Comparison of ENCODE assay signal across 2 cellular contexts in the genomic region with DNA sequence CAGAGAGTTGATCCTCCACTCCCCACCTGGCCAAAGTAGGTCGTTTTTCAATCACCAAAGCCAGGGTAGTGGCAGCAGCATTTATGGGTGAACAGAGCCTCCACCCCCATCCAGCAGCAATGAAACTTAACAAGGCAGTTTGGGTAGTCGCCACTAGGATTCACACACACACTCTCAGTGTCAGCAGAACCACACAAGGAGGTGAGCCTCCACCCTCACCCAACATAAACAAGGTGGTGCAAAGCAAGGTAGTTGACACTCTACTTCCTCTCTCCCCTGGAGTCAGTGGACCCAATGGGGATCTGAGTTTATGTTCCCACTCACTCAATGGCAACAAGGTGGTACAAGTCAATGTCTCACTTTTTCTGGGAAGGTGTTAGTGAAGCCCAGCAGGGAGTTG.
TF ChIP-seq lines count a peak whose summit lies in the region.

No MANE protein-coding gene starts in this region.

TF ChIP-seq in IMR-90, 13 proteins besides CTCF, POLR2A, EP300 and RAD21:
- no peak for TF ChIP-seq RCOR1 (IDR thresholded peaks at IDR 0.05; ENCODE audit: insufficient replicate concordance, low read length)
- TF ChIP-seq MXI1 (IDR thresholded peaks at IDR 0.05; ENCODE audit: borderline replicate concordance, low read depth, low read length): no peak

TF ChIP-seq in WTC11, 78 proteins besides CTCF, POLR2A, EP300 and RAD21:
- TF ChIP-seq NR2C2 (CRISPR knock-in tag; IDR thresholded peaks at IDR 0.05): no peak
- no peak for TF ChIP-seq SOX15 (CRISPR knock-in tag; IDR thresholded peaks at IDR 0.05)
- no peak for TF ChIP-seq TEAD4 (CRISPR knock-in tag; IDR thresholded peaks at IDR 0.05)
- no peak for TF ChIP-seq TEAD1 (CRISPR knock-in tag; IDR thresholded peaks at IDR 0.05)
- TF ChIP-seq, protein P1, sequence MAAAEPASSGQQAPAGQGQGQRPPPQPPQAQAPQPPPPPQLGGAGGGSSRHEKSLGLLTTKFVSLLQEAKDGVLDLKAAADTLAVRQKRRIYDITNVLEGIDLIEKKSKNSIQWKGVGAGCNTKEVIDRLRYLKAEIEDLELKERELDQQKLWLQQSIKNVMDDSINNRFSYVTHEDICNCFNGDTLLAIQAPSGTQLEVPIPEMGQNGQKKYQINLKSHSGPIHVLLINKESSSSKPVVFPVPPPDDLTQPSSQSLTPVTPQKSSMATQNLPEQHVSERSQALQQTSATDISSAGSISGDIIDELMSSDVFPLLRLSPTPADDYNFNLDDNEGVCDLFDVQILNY (CRISPR knock-in tag; IDR thresholded peaks at IDR 0.05): no peak
- TF ChIP-seq, protein P2, sequence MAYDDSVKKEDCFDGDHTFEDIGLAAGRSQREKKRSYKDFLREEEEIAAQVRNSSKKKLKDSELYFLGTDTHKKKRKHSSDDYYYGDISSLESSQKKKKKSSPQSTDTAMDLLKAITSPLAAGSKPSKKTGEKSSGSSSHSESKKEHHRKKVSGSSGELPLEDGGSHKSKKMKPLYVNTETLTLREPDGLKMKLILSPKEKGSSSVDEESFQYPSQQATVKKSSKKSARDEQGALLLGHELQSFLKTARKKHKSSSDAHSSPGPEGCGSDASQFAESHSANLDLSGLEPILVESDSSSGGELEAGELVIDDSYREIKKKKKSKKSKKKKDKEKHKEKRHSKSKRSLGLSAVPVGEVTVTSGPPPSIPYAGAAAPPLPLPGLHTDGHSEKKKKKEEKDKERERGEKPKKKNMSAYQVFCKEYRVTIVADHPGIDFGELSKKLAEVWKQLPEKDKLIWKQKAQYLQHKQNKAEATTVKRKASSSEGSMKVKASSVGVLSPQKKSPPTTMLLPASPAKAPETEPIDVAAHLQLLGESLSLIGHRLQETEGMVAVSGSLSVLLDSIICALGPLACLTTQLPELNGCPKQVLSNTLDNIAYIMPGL (CRISPR knock-in tag; IDR thresholded peaks at IDR 0.05): no peak
- no peak for TF ChIP-seq NFATC4 (CRISPR knock-in tag; IDR thresholded peaks at IDR 0.05)
- TF ChIP-seq JAZF1 (CRISPR knock-in tag; IDR thresholded peaks at IDR 0.05): no peak
- TF ChIP-seq, protein P3, sequence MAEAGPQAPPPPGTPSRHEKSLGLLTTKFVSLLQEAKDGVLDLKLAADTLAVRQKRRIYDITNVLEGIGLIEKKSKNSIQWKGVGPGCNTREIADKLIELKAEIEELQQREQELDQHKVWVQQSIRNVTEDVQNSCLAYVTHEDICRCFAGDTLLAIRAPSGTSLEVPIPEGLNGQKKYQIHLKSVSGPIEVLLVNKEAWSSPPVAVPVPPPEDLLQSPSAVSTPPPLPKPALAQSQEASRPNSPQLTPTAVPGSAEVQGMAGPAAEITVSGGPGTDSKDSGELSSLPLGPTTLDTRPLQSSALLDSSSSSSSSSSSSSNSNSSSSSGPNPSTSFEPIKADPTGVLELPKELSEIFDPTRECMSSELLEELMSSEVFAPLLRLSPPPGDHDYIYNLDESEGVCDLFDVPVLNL (CRISPR knock-in tag; IDR thresholded peaks at IDR 0.05; ENCODE audit: borderline replicate concordance, low read depth): no peak
- TF ChIP-seq, protein P4, sequence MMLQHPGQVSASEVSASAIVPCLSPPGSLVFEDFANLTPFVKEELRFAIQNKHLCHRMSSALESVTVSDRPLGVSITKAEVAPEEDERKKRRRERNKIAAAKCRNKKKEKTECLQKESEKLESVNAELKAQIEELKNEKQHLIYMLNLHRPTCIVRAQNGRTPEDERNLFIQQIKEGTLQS (CRISPR knock-in tag; conservative IDR thresholded peaks at IDR 0.05): no peak
- TF ChIP-seq FOXP1 (CRISPR knock-in tag; IDR thresholded peaks at IDR 0.05; ENCODE audit: borderline replicate concordance): no peak
- no peak for TF ChIP-seq ZNF232 (CRISPR knock-in tag; IDR thresholded peaks at IDR 0.05)
- TF ChIP-seq, protein P5, sequence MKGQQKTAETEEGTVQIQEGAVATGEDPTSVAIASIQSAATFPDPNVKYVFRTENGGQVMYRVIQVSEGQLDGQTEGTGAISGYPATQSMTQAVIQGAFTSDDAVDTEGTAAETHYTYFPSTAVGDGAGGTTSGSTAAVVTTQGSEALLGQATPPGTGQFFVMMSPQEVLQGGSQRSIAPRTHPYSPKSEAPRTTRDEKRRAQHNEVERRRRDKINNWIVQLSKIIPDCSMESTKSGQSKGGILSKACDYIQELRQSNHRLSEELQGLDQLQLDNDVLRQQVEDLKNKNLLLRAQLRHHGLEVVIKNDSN (CRISPR knock-in tag; IDR thresholded peaks at IDR 0.05): no peak
- no peak for TF ChIP-seq NFYB (CRISPR knock-in tag; conservative IDR thresholded peaks at IDR 0.05; ENCODE audit: low read depth)
- TF ChIP-seq, protein P6, sequence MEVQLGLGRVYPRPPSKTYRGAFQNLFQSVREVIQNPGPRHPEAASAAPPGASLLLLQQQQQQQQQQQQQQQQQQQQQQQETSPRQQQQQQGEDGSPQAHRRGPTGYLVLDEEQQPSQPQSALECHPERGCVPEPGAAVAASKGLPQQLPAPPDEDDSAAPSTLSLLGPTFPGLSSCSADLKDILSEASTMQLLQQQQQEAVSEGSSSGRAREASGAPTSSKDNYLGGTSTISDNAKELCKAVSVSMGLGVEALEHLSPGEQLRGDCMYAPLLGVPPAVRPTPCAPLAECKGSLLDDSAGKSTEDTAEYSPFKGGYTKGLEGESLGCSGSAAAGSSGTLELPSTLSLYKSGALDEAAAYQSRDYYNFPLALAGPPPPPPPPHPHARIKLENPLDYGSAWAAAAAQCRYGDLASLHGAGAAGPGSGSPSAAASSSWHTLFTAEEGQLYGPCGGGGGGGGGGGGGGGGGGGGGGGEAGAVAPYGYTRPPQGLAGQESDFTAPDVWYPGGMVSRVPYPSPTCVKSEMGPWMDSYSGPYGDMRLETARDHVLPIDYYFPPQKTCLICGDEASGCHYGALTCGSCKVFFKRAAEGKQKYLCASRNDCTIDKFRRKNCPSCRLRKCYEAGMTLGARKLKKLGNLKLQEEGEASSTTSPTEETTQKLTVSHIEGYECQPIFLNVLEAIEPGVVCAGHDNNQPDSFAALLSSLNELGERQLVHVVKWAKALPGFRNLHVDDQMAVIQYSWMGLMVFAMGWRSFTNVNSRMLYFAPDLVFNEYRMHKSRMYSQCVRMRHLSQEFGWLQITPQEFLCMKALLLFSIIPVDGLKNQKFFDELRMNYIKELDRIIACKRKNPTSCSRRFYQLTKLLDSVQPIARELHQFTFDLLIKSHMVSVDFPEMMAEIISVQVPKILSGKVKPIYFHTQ (CRISPR knock-in tag; IDR thresholded peaks at IDR 0.05): no peak
- no peak for TF ChIP-seq ZNF423 (CRISPR knock-in tag; IDR thresholded peaks at IDR 0.05)
- TF ChIP-seq FOXK1 (CRISPR knock-in tag; IDR thresholded peaks at IDR 0.05): no peak
- no peak for TF ChIP-seq GTF2I (CRISPR knock-in tag; conservative IDR thresholded peaks at IDR 0.05)
- TF ChIP-seq, protein P7, sequence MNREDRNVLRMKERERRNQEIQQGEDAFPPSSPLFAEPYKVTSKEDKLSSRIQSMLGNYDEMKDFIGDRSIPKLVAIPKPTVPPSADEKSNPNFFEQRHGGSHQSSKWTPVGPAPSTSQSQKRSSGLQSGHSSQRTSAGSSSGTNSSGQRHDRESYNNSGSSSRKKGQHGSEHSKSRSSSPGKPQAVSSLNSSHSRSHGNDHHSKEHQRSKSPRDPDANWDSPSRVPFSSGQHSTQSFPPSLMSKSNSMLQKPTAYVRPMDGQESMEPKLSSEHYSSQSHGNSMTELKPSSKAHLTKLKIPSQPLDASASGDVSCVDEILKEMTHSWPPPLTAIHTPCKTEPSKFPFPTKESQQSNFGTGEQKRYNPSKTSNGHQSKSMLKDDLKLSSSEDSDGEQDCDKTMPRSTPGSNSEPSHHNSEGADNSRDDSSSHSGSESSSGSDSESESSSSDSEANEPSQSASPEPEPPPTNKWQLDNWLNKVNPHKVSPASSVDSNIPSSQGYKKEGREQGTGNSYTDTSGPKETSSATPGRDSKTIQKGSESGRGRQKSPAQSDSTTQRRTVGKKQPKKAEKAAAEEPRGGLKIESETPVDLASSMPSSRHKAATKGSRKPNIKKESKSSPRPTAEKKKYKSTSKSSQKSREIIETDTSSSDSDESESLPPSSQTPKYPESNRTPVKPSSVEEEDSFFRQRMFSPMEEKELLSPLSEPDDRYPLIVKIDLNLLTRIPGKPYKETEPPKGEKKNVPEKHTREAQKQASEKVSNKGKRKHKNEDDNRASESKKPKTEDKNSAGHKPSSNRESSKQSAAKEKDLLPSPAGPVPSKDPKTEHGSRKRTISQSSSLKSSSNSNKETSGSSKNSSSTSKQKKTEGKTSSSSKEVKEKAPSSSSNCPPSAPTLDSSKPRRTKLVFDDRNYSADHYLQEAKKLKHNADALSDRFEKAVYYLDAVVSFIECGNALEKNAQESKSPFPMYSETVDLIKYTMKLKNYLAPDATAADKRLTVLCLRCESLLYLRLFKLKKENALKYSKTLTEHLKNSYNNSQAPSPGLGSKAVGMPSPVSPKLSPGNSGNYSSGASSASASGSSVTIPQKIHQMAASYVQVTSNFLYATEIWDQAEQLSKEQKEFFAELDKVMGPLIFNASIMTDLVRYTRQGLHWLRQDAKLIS (CRISPR knock-in tag; IDR thresholded peaks at IDR 0.05; ENCODE audit: borderline replicate concordance): no peak
- no peak for TF ChIP-seq ZNF317 (CRISPR knock-in tag; IDR thresholded peaks at IDR 0.05; ENCODE audit: borderline replicate concordance, low read depth)
